8 cellular contexts compared by ENCODE assay signal in genomic region chrX:49171752-49172279, GRCh38. TPM values are rescaled to one million over a fixed set of nuclear protein-coding genes. Genes with fewer than 3 reads are reported as not detected.
DNase-seq lines count a peak whose midpoint lies in the region; ATAC-seq and TF ChIP-seq lines count a peak whose summit lies in the region.

TSS of gene PLP2 (plus strand) at chrX:49171898. CDS start at chrX:49172001, 103 bp downstream.

- H3K27ac Mint-ChIP-seq in natural killer cell treated with Interleukin-12 subunit alpha and Interleukin-12 subunit beta and Interleukin-15 and Interleukin-18, amount 100 ng/mL, for 72 hours = peak within 1 kb of the TSS; percentile 63 to 69

- H3K4me1 Mint-ChIP-seq in natural killer cell treated with Interleukin-12 subunit alpha and Interleukin-12 subunit beta and Interleukin-15 and Interleukin-18, amount 100 ng/mL, for 72 hours (ENCODE audit: low read depth in 2 of 2) = peaks cover 11 to 25% of the 10 kb centered on the region in 2 donors

- peak; percentile 9 for DNase-seq in GF-D8 (lab: John Stamatoyannopoulos, UW)
- no peak for DNase-seq in HFF-Myc (ENCODE audit: extremely low read depth, low read depth)
- peak; percentile 23 for DNase-seq in NCI-H345 treated with DMSO at 0.1 percent for 48 hours (lab: John Stamatoyannopoulos, UW; ENCODE audit: unreplicated experiment)
- DNase-seq in activated T-cell treated with anti-CD3 and anti-CD28 coated beads for 1 hour (ENCODE audit: low read depth) = peak; percentile 67
- DNase-seq in erythroblast (lab: John Stamatoyannopoulos, UW) = peak; percentile 46 to 58
- DNase-seq in natural killer cell treated with Interleukin-12 subunit alpha and Interleukin-12 subunit beta and Interleukin-15 and Interleukin-18, amount 100 ng/mL, for 72 hours (ENCODE audit: low spot score) = peak; percentile 69
- no peak for DNase-seq in putamen (ENCODE audit: low spot score)

- peak; percentile 72 to 75 for ATAC-seq in natural killer cell treated with Interleukin-12 subunit alpha and Interleukin-12 subunit beta and Interleukin-15 and Interleukin-18, amount 100 ng/mL, for 72 hours

- H3K27ac ChIP-seq in temporal lobe (ENCODE audit: low read depth, low read length) = peak within 1 kb of the TSS; percentile 9

- TF ChIP-seq POLR2A in erythroblast (IDR thresholded peaks at IDR 0.05; ENCODE audit: low read length) = peak; percentile 49

- H3K36me3 Mint-ChIP-seq in natural killer cell treated with Interleukin-12 subunit alpha and Interleukin-12 subunit beta and Interleukin-15 and Interleukin-18, amount 100 ng/mL, for 72 hours = no peaks in the 10 kb centered on the region

- TF ChIP-seq CTCF in HFF-Myc (IDR thresholded peaks at IDR 0.05; ENCODE audit: low read depth, low read length, missing control alignments) = no peak

- no peaks in the 10 kb centered on the region for H3K9me3 Mint-ChIP-seq in natural killer cell treated with Interleukin-12 subunit alpha and Interleukin-12 subunit beta and Interleukin-15 and Interleukin-18, amount 100 ng/mL, for 72 hours

- H3K4me3 ChIP-seq in HFF-Myc (replicated peaks; ENCODE audit: low read depth, low read length) = peak within 1 kb of the TSS; percentile 65

- H3K4me3 Mint-ChIP-seq in natural killer cell treated with Interleukin-12 subunit alpha and Interleukin-12 subunit beta and Interleukin-15 and Interleukin-18, amount 100 ng/mL, for 72 hours = peak within 1 kb of the TSS; percentile 84

- no peaks in the 10 kb centered on the region for H3K27me3 Mint-ChIP-seq in natural killer cell treated with Interleukin-12 subunit alpha and Interleukin-12 subunit beta and Interleukin-15 and Interleukin-18, amount 100 ng/mL, for 72 hours

RNA-seq across cellular contexts. Expression of gene PLP2, which starts in this region (rescaled TPM):
- 10 to 100 TPM; 50.6 to 54.0 TPM for total RNA-seq in natural killer cell treated with Interleukin-12 subunit alpha and Interleukin-12 subunit beta and Interleukin-15 and Interleukin-18, amount 100 ng/mL, for 72 hours
- total RNA-seq in temporal lobe = 1.2 TPM

Comparison
In these comparisons a context has a peak if more than half of its experiments do, and no peak if none do; other contexts are left out.
1. RNA of gene PLP2 (total RNA-seq): 50.6 to 54.0 TPM in natural killer cell treated with Interleukin-12 subunit alpha and Interleukin-12 subunit beta and Interleukin-15 and Interleukin-18, amount 100 ng/mL, for 72 hours; 1.2 TPM in temporal lobe (single experiment); every median in the first group is over 10 times any median in the second.
2. DNase-seq: peak in GF-D8 (single experiment), NCI-H345 treated with DMSO at 0.1 percent for 48 hours (single experiment), activated T-cell treated with anti-CD3 and anti-CD28 coated beads for 1 hour (single experiment), erythroblast (2 of 2) and natural killer cell treated with Interleukin-12 subunit alpha and Interleukin-12 subunit beta and Interleukin-15 and Interleukin-18, amount 100 ng/mL, for 72 hours (single experiment); none in HFF-Myc (single experiment) and putamen (single experiment).